1 cellular context compared by ENCODE assay signal in the genomic region with DNA sequence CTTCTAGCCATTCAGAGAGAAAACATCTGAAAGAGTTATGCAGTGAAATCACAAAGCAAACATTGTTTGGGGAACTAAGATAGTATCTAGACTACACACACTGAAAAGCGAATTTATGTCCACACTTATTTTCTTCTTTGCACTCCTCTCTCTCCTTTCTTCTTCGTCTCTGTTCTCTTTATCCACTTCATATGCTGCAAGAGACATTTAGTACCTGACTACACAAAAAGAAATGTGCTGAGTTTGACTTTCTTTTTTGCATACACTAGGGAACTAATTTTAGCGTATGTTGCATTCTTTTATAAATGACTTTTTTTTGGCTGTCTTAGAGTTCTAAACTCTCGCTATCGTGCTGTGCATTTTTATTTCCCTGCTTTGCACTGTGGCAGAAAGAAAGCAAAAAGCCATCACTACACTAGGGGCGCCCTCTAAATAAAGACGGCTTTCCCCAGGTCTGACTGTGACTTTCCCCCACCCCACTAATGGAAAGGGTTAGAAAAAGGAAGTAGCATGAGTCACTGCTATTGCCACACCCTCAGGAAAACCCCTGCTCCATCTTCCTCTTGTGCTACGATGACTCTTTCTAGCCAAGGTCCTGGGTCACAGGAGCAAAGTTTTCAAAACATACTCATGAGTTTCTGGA.
TF ChIP-seq lines count a peak whose summit lies in the region.

No MANE protein-coding gene starts in this region.

TF ChIP-seq in K562, 482 proteins besides CTCF, POLR2A, EP300 and RAD21 (continued from another document and continues in another):
- TF ChIP-seq ZNF232 (CRISPR knock-in tag; IDR thresholded peaks at IDR 0.05) (no peak), NCOA2 (IDR thresholded peaks at IDR 0.05; ENCODE audit: partially characterized antibody in 2 of 2) (no peak), RNF219 (CRISPR knock-in tag; IDR thresholded peaks at IDR 0.05) (no peak), ZNF75A (CRISPR knock-in tag; IDR thresholded peaks at IDR 0.05) (no peak), CBX8 (IDR thresholded peaks at IDR 0.05; ENCODE audit: borderline replicate concordance, extremely low read depth, low read depth, low read length, poor library complexity, severe bottlenecking) (no peak), PHF21A (IDR thresholded peaks at IDR 0.05; ENCODE audit: borderline replicate concordance, low read depth) (no peak), ZNF436 (CRISPR knock-in tag; IDR thresholded peaks at IDR 0.05) (no peak), ETS1 (conservative IDR thresholded peaks at IDR 0.05; ENCODE audit: control insufficient read depth, low read depth, low read length) (no peak), PPARD (CRISPR knock-in tag; IDR thresholded peaks at IDR 0.05) (no peak), RFX1 (IDR thresholded peaks at IDR 0.05) (no peak), ZNF324 (CRISPR knock-in tag; IDR thresholded peaks at IDR 0.05) (no peak), FOXJ3 (CRISPR knock-in tag; IDR thresholded peaks at IDR 0.05) (no peak), XRCC5 (IDR thresholded peaks at IDR 0.05; ENCODE audit: low read depth, low read length) (no peak), E2F4 (CRISPR knock-in tag; IDR thresholded peaks at IDR 0.05; ENCODE audit: low read depth) (no peak), PHB (CRISPR knock-in tag; IDR thresholded peaks at IDR 0.05) (no peak), ILK (tag; IDR thresholded peaks at IDR 0.05; ENCODE audit: borderline replicate concordance, low read depth) (no peak), MEF2A (IDR thresholded peaks at IDR 0.05; ENCODE audit: control insufficient read depth, low read depth, low read length) (no peak), ZNF23 (CRISPR knock-in tag; IDR thresholded peaks at IDR 0.05) (no peak), MCM7 (IDR thresholded peaks at IDR 0.05) (no peak), PHF20 (IDR thresholded peaks at IDR 0.05; ENCODE audit: partially characterized antibody) (no peak), MEF2D (tag; conservative IDR thresholded peaks at IDR 0.05; ENCODE audit: low read depth) (no peak), CBX3 (IDR thresholded peaks at IDR 0.05; ENCODE audit: borderline replicate concordance in 1 of 2, low read length in 2 of 2) (peak in 1 of 2 experiments; percentile 98; a peak in 2 of 3 replicates), L3MBTL2 (IDR thresholded peaks at IDR 0.05) (peak; percentile 26; the same call in 1 of the 2 replicates), ZBTB2 (IDR thresholded peaks at IDR 0.05) (no peak), TOE1 (IDR thresholded peaks at IDR 0.05; ENCODE audit: borderline replicate concordance) (peak; percentile 43; the same call in 1 of the 2 replicates), TOE1 (CRISPR knock-in tag; IDR thresholded peaks at IDR 0.05; ENCODE audit: borderline replicate concordance, low read depth) (no peak), MAX (CRISPR knock-in tag; IDR thresholded peaks at IDR 0.05) (no peak), SAFB (IDR thresholded peaks at IDR 0.05; ENCODE audit: borderline replicate concordance, low read depth, low read length) (no peak), HNRNPLL (IDR thresholded peaks at IDR 0.05; ENCODE audit: low read depth, low read length, poor library complexity, severe bottlenecking) (no peak), FOXP1 (CRISPR knock-in tag; IDR thresholded peaks at IDR 0.05) (no peak), MTA3 (IDR thresholded peaks at IDR 0.05; ENCODE audit: borderline replicate concordance) (peak; percentile 71), ETS2 (tag; IDR thresholded peaks at IDR 0.05; ENCODE audit: borderline replicate concordance, poor library complexity, severe bottlenecking) (no peak), NFE2L1 (tag; IDR thresholded peaks at IDR 0.05; ENCODE audit: borderline replicate concordance, low read depth) (no peak), KDM2B (CRISPR knock-in tag; IDR thresholded peaks at IDR 0.05) (no peak), PTBP1 (IDR thresholded peaks at IDR 0.05; ENCODE audit: low read depth, low read length) (no peak), HDAC1 (IDR thresholded peaks at IDR 0.05) (no peak), SRF (CRISPR knock-in tag; IDR thresholded peaks at IDR 0.05) (no peak; a peak in 1 of 4 replicates), FOXK1 (CRISPR knock-in tag; IDR thresholded peaks at IDR 0.05; ENCODE audit: borderline replicate concordance) (no peak), POLR2G (IDR thresholded peaks at IDR 0.05; ENCODE audit: low read depth, low read length) (no peak), CREB1 (IDR thresholded peaks at IDR 0.05) (no peak), CREB1 (CRISPR knock-in tag; IDR thresholded peaks at IDR 0.05) (no peak), ZNF174 (CRISPR knock-in tag; IDR thresholded peaks at IDR 0.05) (no peak)
- TF ChIP-seq, protein P1, sequence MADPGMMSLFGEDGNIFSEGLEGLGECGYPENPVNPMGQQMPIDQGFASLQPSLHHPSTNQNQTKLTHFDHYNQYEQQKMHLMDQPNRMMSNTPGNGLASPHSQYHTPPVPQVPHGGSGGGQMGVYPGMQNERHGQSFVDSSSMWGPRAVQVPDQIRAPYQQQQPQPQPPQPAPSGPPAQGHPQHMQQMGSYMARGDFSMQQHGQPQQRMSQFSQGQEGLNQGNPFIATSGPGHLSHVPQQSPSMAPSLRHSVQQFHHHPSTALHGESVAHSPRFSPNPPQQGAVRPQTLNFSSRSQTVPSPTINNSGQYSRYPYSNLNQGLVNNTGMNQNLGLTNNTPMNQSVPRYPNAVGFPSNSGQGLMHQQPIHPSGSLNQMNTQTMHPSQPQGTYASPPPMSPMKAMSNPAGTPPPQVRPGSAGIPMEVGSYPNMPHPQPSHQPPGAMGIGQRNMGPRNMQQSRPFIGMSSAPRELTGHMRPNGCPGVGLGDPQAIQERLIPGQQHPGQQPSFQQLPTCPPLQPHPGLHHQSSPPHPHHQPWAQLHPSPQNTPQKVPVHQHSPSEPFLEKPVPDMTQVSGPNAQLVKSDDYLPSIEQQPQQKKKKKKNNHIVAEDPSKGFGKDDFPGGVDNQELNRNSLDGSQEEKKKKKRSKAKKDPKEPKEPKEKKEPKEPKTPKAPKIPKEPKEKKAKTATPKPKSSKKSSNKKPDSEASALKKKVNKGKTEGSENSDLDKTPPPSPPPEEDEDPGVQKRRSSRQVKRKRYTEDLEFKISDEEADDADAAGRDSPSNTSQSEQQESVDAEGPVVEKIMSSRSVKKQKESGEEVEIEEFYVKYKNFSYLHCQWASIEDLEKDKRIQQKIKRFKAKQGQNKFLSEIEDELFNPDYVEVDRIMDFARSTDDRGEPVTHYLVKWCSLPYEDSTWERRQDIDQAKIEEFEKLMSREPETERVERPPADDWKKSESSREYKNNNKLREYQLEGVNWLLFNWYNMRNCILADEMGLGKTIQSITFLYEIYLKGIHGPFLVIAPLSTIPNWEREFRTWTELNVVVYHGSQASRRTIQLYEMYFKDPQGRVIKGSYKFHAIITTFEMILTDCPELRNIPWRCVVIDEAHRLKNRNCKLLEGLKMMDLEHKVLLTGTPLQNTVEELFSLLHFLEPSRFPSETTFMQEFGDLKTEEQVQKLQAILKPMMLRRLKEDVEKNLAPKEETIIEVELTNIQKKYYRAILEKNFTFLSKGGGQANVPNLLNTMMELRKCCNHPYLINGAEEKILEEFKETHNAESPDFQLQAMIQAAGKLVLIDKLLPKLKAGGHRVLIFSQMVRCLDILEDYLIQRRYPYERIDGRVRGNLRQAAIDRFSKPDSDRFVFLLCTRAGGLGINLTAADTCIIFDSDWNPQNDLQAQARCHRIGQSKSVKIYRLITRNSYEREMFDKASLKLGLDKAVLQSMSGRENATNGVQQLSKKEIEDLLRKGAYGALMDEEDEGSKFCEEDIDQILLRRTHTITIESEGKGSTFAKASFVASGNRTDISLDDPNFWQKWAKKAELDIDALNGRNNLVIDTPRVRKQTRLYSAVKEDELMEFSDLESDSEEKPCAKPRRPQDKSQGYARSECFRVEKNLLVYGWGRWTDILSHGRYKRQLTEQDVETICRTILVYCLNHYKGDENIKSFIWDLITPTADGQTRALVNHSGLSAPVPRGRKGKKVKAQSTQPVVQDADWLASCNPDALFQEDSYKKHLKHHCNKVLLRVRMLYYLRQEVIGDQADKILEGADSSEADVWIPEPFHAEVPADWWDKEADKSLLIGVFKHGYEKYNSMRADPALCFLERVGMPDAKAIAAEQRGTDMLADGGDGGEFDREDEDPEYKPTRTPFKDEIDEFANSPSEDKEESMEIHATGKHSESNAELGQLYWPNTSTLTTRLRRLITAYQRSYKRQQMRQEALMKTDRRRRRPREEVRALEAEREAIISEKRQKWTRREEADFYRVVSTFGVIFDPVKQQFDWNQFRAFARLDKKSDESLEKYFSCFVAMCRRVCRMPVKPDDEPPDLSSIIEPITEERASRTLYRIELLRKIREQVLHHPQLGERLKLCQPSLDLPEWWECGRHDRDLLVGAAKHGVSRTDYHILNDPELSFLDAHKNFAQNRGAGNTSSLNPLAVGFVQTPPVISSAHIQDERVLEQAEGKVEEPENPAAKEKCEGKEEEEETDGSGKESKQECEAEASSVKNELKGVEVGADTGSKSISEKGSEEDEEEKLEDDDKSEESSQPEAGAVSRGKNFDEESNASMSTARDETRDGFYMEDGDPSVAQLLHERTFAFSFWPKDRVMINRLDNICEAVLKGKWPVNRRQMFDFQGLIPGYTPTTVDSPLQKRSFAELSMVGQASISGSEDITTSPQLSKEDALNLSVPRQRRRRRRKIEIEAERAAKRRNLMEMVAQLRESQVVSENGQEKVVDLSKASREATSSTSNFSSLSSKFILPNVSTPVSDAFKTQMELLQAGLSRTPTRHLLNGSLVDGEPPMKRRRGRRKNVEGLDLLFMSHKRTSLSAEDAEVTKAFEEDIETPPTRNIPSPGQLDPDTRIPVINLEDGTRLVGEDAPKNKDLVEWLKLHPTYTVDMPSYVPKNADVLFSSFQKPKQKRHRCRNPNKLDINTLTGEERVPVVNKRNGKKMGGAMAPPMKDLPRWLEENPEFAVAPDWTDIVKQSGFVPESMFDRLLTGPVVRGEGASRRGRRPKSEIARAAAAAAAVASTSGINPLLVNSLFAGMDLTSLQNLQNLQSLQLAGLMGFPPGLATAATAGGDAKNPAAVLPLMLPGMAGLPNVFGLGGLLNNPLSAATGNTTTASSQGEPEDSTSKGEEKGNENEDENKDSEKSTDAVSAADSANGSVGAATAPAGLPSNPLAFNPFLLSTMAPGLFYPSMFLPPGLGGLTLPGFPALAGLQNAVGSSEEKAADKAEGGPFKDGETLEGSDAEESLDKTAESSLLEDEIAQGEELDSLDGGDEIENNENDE (IDR thresholded peaks at IDR 0.05; ENCODE audit: low read depth, low read length): no peak
- TF ChIP-seq, protein P2, sequence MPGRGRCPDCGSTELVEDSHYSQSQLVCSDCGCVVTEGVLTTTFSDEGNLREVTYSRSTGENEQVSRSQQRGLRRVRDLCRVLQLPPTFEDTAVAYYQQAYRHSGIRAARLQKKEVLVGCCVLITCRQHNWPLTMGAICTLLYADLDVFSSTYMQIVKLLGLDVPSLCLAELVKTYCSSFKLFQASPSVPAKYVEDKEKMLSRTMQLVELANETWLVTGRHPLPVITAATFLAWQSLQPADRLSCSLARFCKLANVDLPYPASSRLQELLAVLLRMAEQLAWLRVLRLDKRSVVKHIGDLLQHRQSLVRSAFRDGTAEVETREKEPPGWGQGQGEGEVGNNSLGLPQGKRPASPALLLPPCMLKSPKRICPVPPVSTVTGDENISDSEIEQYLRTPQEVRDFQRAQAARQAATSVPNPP (IDR thresholded peaks at IDR 0.05; ENCODE audit: borderline replicate concordance, insufficient read depth, insufficient read length): no peak
